11 cellular contexts compared by ENCODE assay signal in genomic region chr5:177430972-177431316, GRCh38. TPM values are rescaled to one million over a fixed set of nuclear protein-coding genes. Genes with fewer than 3 reads are reported as not detected.
DNase-seq lines count a peak whose midpoint lies in the region; ATAC-seq and TF ChIP-seq lines count a peak whose summit lies in the region.
"Had no signal": no experiment of that assay in that cellular context is flagged by ENCODE, and none has a peak within 500 bp of the region (broad histone marks: within the 10 kb centered on the region; RNA-seq: fewer than 3 reads in every experiment).

No MANE protein-coding gene starts in this region.

- peak overlapping the region; percentile 95 for H3K27ac Mint-ChIP-seq in activated naive CD4-positive, alpha-beta T cell treated with anti-CD3 and anti-CD28 coated beads for 36 hours
- H3K27ac Mint-ChIP-seq in dendritic cell treated with granulocyte-macrophage colony-stimulating factor and Interleukin-4, amounts not matched to agents 40 ng/mL and 50 ng/mL, for 4 days: peak overlapping the region; percentile 96

- no peaks in the 10 kb centered on the region for H3K9me3 Mint-ChIP-seq in activated naive CD4-positive, alpha-beta T cell treated with anti-CD3 and anti-CD28 coated beads for 36 hours
- H3K9me3 Mint-ChIP-seq in dendritic cell treated with granulocyte-macrophage colony-stimulating factor and Interleukin-4, amounts not matched to agents 40 ng/mL and 50 ng/mL, for 4 days: no peaks in the 10 kb centered on the region
- H3K9me3 Mint-ChIP-seq: neural crest cell had no signal

- DNase-seq in activated naive CD4-positive, alpha-beta T cell treated with anti-CD3 and anti-CD28 coated beads for 36 hours: no peak
- DNase-seq in activated naive CD4-positive, alpha-beta T cell treated with Interleukin-2 at 50 U/mL for 16 hours: no peak
- DNase-seq in Peyer's patch (peak in 1 of 3 donors; percentile 49), substantia nigra (lab: John Stamatoyannopoulos, UW) (no peak), NCI-H526 treated with DMSO at 0.1 percent for 48 hours (lab: John Stamatoyannopoulos, UW) (no peak), breast epithelium (ENCODE audit: low spot score in 2 of 2) (no peak)
- DNase-seq: NCI-H510A treated with DMSO at 0.1 percent for 48 hours had no signal

- no peaks in the 10 kb centered on the region for H3K27me3 Mint-ChIP-seq in activated naive CD4-positive, alpha-beta T cell treated with anti-CD3 and anti-CD28 coated beads for 36 hours (ENCODE audit: low read depth)
- H3K27me3 Mint-ChIP-seq in dendritic cell treated with granulocyte-macrophage colony-stimulating factor and Interleukin-4, amounts not matched to agents 40 ng/mL and 50 ng/mL, for 4 days: no peaks in the 10 kb centered on the region

- TF ChIP-seq POLR2A in Peyer's patch (IDR thresholded peaks at IDR 0.05) (no peak), breast epithelium (IDR thresholded peaks at IDR 0.05) (no peak)

- intact Hi-C loops in activated naive CD4-positive, alpha-beta T cell treated with anti-CD3 and anti-CD28 coated beads for 36 hours (cut with micrococcal nuclease): no loop called here
- intact Hi-C loops in dendritic cell treated with granulocyte-macrophage colony-stimulating factor and Interleukin-4, amounts not matched to agents 40 ng/mL and 50 ng/mL, for 4 days (cut with micrococcal nuclease): loop anchor here (2.0 kb wide), 1 partner anchor 24 kb away; no protein-coding TSS in a partner anchor
- intact Hi-C loops in breast epithelium (cut with DNase I; ENCODE audit: low total_unique reads): no loop called here

- H3K4me3 ChIP-seq in Peyer's patch (peak overlapping the region in 1 of 4 donors; percentile 18), breast epithelium (no peak overlapping the region)

- H3K4me3 Mint-ChIP-seq in activated naive CD4-positive, alpha-beta T cell treated with anti-CD3 and anti-CD28 coated beads for 36 hours: peak overlapping the region; percentile 95
- H3K4me3 Mint-ChIP-seq in dendritic cell treated with granulocyte-macrophage colony-stimulating factor and Interleukin-4, amounts not matched to agents 40 ng/mL and 50 ng/mL, for 4 days: peak overlapping the region; percentile 51

- no peak for ATAC-seq in activated CD4-positive, CD25-positive, alpha-beta regulatory T cell treated with anti-CD3 and anti-CD28 coated beads, Interleukin-2, amount 50 U/mL, for 24 hours

- peaks cover 67% of the 10 kb centered on the region for H3K36me3 Mint-ChIP-seq in activated naive CD4-positive, alpha-beta T cell treated with anti-CD3 and anti-CD28 coated beads for 36 hours (ENCODE audit: low read depth)
- peaks cover 70% of the 10 kb centered on the region for H3K36me3 Mint-ChIP-seq in dendritic cell treated with granulocyte-macrophage colony-stimulating factor and Interleukin-4, amounts not matched to agents 40 ng/mL and 50 ng/mL, for 4 days (ENCODE audit: low read depth)

- H3K27me3 ChIP-seq in Peyer's patch (no peaks in the 10 kb centered on the region), breast epithelium (no peaks in the 10 kb centered on the region)

- H3K36me3 ChIP-seq in Peyer's patch (peaks cover 0 to 57% (median 0%) of the 10 kb centered on the region in 3 donors), breast epithelium (no peaks in the 10 kb centered on the region)

- peaks cover 73% of the 10 kb centered on the region for H3K4me1 Mint-ChIP-seq in activated naive CD4-positive, alpha-beta T cell treated with anti-CD3 and anti-CD28 coated beads for 36 hours (ENCODE audit: low read depth)
- H3K4me1 Mint-ChIP-seq in dendritic cell treated with granulocyte-macrophage colony-stimulating factor and Interleukin-4, amounts not matched to agents 40 ng/mL and 50 ng/mL, for 4 days (ENCODE audit: low read depth): peaks cover 69% of the 10 kb centered on the region

- H3K27ac ChIP-seq in Peyer's patch (peak overlapping the region; percentile 40 to 94 (median 68)), substantia nigra (ENCODE audit: low read depth, low read length, poor library complexity, severe bottlenecking) (peak overlapping the region; percentile 76), breast epithelium (peak overlapping the region in 1 of 2 donors; percentile 54)

- H3K4me1 ChIP-seq in Peyer's patch (peaks cover 0 to 63% (median 40%) of the 10 kb centered on the region in 4 donors), breast epithelium (peaks cover 5 to 17% of the 10 kb centered on the region in 2 donors)

- CTCF ChIA-PET in activated naive CD4-positive, alpha-beta T cell treated with anti-CD3 and anti-CD28 coated beads for 36 hours (lab: Charles Lee): interaction anchor here (1.3 to 10.3 kb wide), 6 partner anchors 14 to 40 kb away, joined by 3 to 111 read pairs (median 20); partner anchors contain the start of gene PRR7

- H3K9me3 ChIP-seq in Peyer's patch: no peaks in the 10 kb centered on the region
- H3K9me3 ChIP-seq in breast epithelium: no peaks in the 10 kb centered on the region

- no peak for TF ChIP-seq CTCF in Peyer's patch (IDR thresholded peaks at IDR 0.05)
- TF ChIP-seq CTCF in breast epithelium (IDR thresholded peaks at IDR 0.05): no peak

RNA-seq across cellular contexts. Expression of gene GRK6, which starts 4.5 kb away (rescaled TPM):
- 100 to 1,000 TPM; 117 to 133 TPM for total RNA-seq in activated naive CD4-positive, alpha-beta T cell treated with anti-CD3 and anti-CD28 coated beads for 36 hours
- total RNA-seq in Peyer's patch: 100 to 1,000 TPM in 1 of 4 donors, 10 to 100 TPM in 3; 36.2 to 140 (median 40.7) TPM
- 10 to 100 TPM; 21.3 to 25.0 (median 22.1) TPM for total RNA-seq in breast epithelium

RNA-seq across cellular contexts. Expression of gene PRR7, which starts 15.7 kb away (rescaled TPM):
- 1 to 10 TPM; 7.4 to 8.2 TPM for total RNA-seq in activated naive CD4-positive, alpha-beta T cell treated with anti-CD3 and anti-CD28 coated beads for 36 hours
- total RNA-seq in Peyer's patch: 1 to 10 TPM in 2 of 4 donors, under 1 TPM in 1, not detected in 1; 0.70 to 2.2 (median 1.9) TPM
- total RNA-seq in breast epithelium: 1 to 10 TPM in 2 of 3 donors, under 1 TPM in 1; 0.48 to 2.0 (median 1.3) TPM

RNA-seq across cellular contexts. Expression of gene F12, which starts 21.6 kb away (rescaled TPM):
- total RNA-seq in activated naive CD4-positive, alpha-beta T cell treated with anti-CD3 and anti-CD28 coated beads for 36 hours: 1 to 10 TPM; 3.2 to 5.4 TPM
- total RNA-seq in Peyer's patch (10 to 100 TPM in 1 of 4 donors, 1 to 10 TPM in 3; 1.7 to 22.2 (median 7.8) TPM), breast epithelium (1 to 10 TPM in 2 of 3 donors, under 1 TPM in 1; 0.64 to 2.9 (median 2.6) TPM)

RNA-seq across cellular contexts. Expression of gene PFN3, which starts 30.5 kb away (rescaled TPM):
- total RNA-seq in activated naive CD4-positive, alpha-beta T cell treated with anti-CD3 and anti-CD28 coated beads for 36 hours: not detected
- total RNA-seq in Peyer's patch (not detected), breast epithelium (not detected)
- total RNA-seq: LHCN-M2, neural crest cell had no signal

RNA-seq across cellular contexts. Expression of gene DBN1, which starts 42.5 kb away (rescaled TPM):
- total RNA-seq in activated naive CD4-positive, alpha-beta T cell treated with anti-CD3 and anti-CD28 coated beads for 36 hours: 10 to 100 TPM; 20.8 to 22.4 TPM
- total RNA-seq in Peyer's patch (10 to 100 TPM; 14.2 to 77.6 (median 23.1) TPM), breast epithelium (10 to 100 TPM; 30.7 to 94.6 (median 61.3) TPM)
